ENCODE assay signal across 24 cellular contexts in the genomic region with DNA sequence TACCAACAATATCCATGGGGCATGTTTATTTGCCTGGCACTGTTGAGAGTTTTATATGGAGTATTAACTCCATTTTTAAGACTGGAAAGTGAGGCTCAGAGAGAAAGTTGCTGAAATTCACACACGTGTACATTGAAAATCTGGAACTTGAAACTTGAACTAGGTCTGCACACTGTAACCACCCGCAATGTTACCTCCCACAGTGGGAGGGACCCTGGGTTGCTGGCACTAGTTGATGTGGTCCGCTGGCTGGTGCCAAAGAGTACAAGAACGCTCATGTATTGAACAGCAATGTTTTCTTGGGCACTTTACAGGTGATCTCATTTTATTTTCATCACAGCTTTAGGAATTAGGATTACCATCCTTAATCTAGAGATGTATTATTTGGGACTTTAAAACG.
DNase-seq lines count a peak whose midpoint lies in the region; ATAC-seq, FAIRE-seq and TF ChIP-seq lines count a peak whose summit lies in the region.
"Had no signal": no experiment of that assay in that cellular context is flagged by ENCODE, and none has a peak within 500 bp of the region (broad histone marks: within the 10 kb centered on the region; RNA-seq: fewer than 3 reads in every experiment).

No MANE protein-coding gene starts in this region.

- H3K9ac ChIP-seq in liver (ENCODE audit: low read depth in 1 of 2, low read length in 2 of 2) (no peak overlapping the region), HepG2 (ENCODE audit: insufficient read depth, low read depth, low read length) (no peak overlapping the region), GM12878 (ENCODE audit: control insufficient read depth, insufficient read depth, low read length) (no peak overlapping the region)
- H3K9ac ChIP-seq: BLaER1 treated with 17β-estradiol and CSF1 and Interleukin-3, amounts not matched to agents 10 nM and 100 nM; GM23248 had no signal

- FAIRE-seq in HepG2 (lab: Jason Lieb, UNC) (no peak), GM12878 (lab: Jason Lieb, UNC) (no peak)
- FAIRE-seq: A549, D721Med, G401.6, GM19239, H1 had no signal

- H4K20me1 ChIP-seq in HepG2 (ENCODE audit: insufficient read depth, low read length) (no peaks in the 10 kb centered on the region), GM12878 (ENCODE audit: control insufficient read depth, insufficient read depth) (no peaks in the 10 kb centered on the region)
- H4K20me1 ChIP-seq: BLaER1 treated with 17β-estradiol and CSF1 and Interleukin-3, amounts not matched to agents 10 nM and 100 nM had no signal

- no peak for ATAC-seq in HepG2
- peak; percentile 31; the same call in 1 of the 3 replicates for ATAC-seq in GM12878
- ATAC-seq in left lobe of liver = peak; percentile 85
- no peak for ATAC-seq in HG03442 (IDR thresholded peaks at IDR 0.05; ENCODE audit: unreplicated experiment)
- ATAC-seq: A549 had no signal

- DNase-seq in HepG2 (ENCODE audit: low spot score) (no peak), GM12878 (ENCODE audit: low read depth, low spot score) (no peak), left lobe of liver (ENCODE audit: low spot score) (peak; percentile 76), superior temporal gyrus (ENCODE audit: extremely low spot score) (no peak), HuH-7 (ENCODE audit: low spot score) (no peak)
- DNase-seq: 8988T; ACHN; AML-193; BE2C; CD4-positive, alpha-beta T cell; CD8-positive, alpha-beta memory T cell; DMS 273 treated with DMSO at 0.1 percent for 48 hours; DMS79 treated with DMSO at 0.1 percent for 48 hours; GM23248; H7; HCEC 1CT had no signal

- H3K9me3 ChIP-seq in liver (ENCODE audit: control insufficient read depth in 4 of 4, low read length in 3 of 4) = no peaks in the 10 kb centered on the region
- H3K9me3 ChIP-seq in HepG2 (ENCODE audit: low read length) = peaks cover 53% of the 10 kb centered on the region
- H3K9me3 ChIP-seq in GM12878 (replicated peaks; ENCODE audit: control insufficient read depth, insufficient read depth, low read length) = no peaks in the 10 kb centered on the region
- H3K9me3 ChIP-seq: A549; BE2C; BLaER1 treated with 17β-estradiol and CSF1 and Interleukin-3, amounts not matched to agents 10 nM and 100 nM had no signal

- TF ChIP-seq RAD21 in liver (IDR thresholded peaks at IDR 0.05) = peak in 1 of 2 donors; percentile 50
- TF ChIP-seq RAD21 in HepG2 (CRISPR knock-in tag; IDR thresholded peaks at IDR 0.05) = no peak
- no peak for TF ChIP-seq RAD21 in GM12878 (IDR thresholded peaks at IDR 0.05; ENCODE audit: insufficient read depth, low read depth, low read length)

- TF ChIP-seq EP300 in HepG2 (IDR thresholded peaks at IDR 0.05; ENCODE audit: low read depth in 2 of 2, low read length in 2 of 2) (no peak), HepG2 (CRISPR knock-in tag; IDR thresholded peaks at IDR 0.05; ENCODE audit: borderline replicate concordance) (no peak), GM12878 (IDR thresholded peaks at IDR 0.05; ENCODE audit: borderline replicate concordance in 1 of 2, control insufficient read depth in 1 of 2, low read depth in 2 of 2, low read length in 2 of 2) (no peak)

- in situ Hi-C loops in HepG2 (cut with HindIII; ENCODE audit: extremely low pct_ligation_motif_present, low pct_unique_long_range_greater_than_20kb) = no loop called here
- in situ Hi-C loops in GM12878 (cut with MboI) = no loop called here

- RAD21 ChIA-PET in GM12878 (lab: Charles Lee; ENCODE audit: unreplicated experiment) = no interaction called here

- POLR2A ChIA-PET in HepG2 (lab: Yijun Ruan, JAX) = no interaction called here
- POLR2A ChIA-PET in GM12878 (lab: Charles Lee) = no interaction called here

- no peaks in the 10 kb centered on the region for H3K79me2 ChIP-seq in HepG2 (ENCODE audit: insufficient read depth, low read length)
- H3K79me2 ChIP-seq in GM12878 (ENCODE audit: control insufficient read depth, insufficient read depth, low read length) = no peaks in the 10 kb centered on the region

- no peak overlapping the region for H2AFZ ChIP-seq in HepG2 (ENCODE audit: low read length)
- H2AFZ ChIP-seq in GM12878 (ENCODE audit: control insufficient read depth, low read depth, low read length) = no peak overlapping the region
- H2AFZ ChIP-seq: GM23248 had no signal

- no peaks in the 10 kb centered on the region for H3K36me3 ChIP-seq in liver (ENCODE audit: control insufficient read depth in 4 of 4, insufficient read depth in 3 of 4, low read depth in 1 of 4, low read length in 3 of 4)
- no peaks in the 10 kb centered on the region for H3K36me3 ChIP-seq in HepG2 (replicated peaks in 1 of 2; ENCODE audit: control insufficient read depth in 1 of 2, insufficient read depth in 2 of 2, low read length in 2 of 2)
- no peaks in the 10 kb centered on the region for H3K36me3 ChIP-seq in GM12878 (ENCODE audit: control insufficient read depth in 2 of 2, insufficient read depth in 2 of 2, low read length in 1 of 2)
- H3K36me3 ChIP-seq: BE2C; BLaER1 treated with 17β-estradiol and CSF1 and Interleukin-3, amounts not matched to agents 10 nM and 100 nM had no signal

- no peak for TF ChIP-seq CTCF in liver (IDR thresholded peaks at IDR 0.05; ENCODE audit: low read depth, low read length, missing input control)
- no peak for TF ChIP-seq CTCF in HepG2 (CRISPR knock-in tag; IDR thresholded peaks at IDR 0.05)
- no peak for TF ChIP-seq CTCF in GM12878 (IDR thresholded peaks at IDR 0.05 in 2 of 3, conservative IDR thresholded peaks at IDR 0.05 in 1 of 3; ENCODE audit: control insufficient read depth in 2 of 3, extremely low read depth in 1 of 3, insufficient read depth in 1 of 3, low read depth in 3 of 3, low read length in 3 of 3)

- no TSS peak for BruUV-seq in HepG2 (replicated peaks; lab: Mats Ljungman, UMichigan)
- no TSS peak for BruUV-seq in GM12878 (replicated peaks; lab: Mats Ljungman, UMichigan)

- H3K4me2 ChIP-seq in HepG2 (ENCODE audit: low read depth, low read length) (no peak overlapping the region), GM12878 (ENCODE audit: control insufficient read depth, insufficient read depth) (no peak overlapping the region)
- H3K4me2 ChIP-seq: A549; BLaER1 treated with 17β-estradiol and CSF1 and Interleukin-3, amounts not matched to agents 10 nM and 100 nM had no signal

- SMC1A ChIA-PET in GM12878 (lab: Charles Lee; ENCODE audit: uncharacterized antibody, unreplicated experiment) = interaction anchor here (0.7 kb wide), 1 partner anchor 64 kb away, joined by 3 read pairs; no protein-coding TSS in a partner anchor

- intact Hi-C loops in HepG2 (cut with micrococcal nuclease; ENCODE audit: unreplicated experiment) (no loop called here), GM12878 (cut with micrococcal nuclease; ENCODE audit: unreplicated experiment) (no loop called here)

- WGBS in liver = 42% methylated on average over 5 of the region's 5 CpGs
- WGBS in HepG2 (ENCODE audit: low lambda C conversion rate) = 37% methylated on average over 5 of the region's 5 CpGs
- WGBS in GM12878 (ENCODE audit: insufficient coverage, insufficient replicate concordance, low lambda C conversion rate, missing lambda C conversion rate) = 5% methylated on average over 5 of the region's 5 CpGs

- H3K27me3 ChIP-seq in liver (ENCODE audit: control insufficient read depth in 4 of 4, insufficient read depth in 4 of 4, low read length in 3 of 4) (no peaks in the 10 kb centered on the region), HepG2 (ENCODE audit: control insufficient read depth in 1 of 2, insufficient read depth in 2 of 2, low read length in 2 of 2) (no peaks in the 10 kb centered on the region), GM12878 (replicated peaks in 1 of 2; ENCODE audit: control insufficient read depth in 2 of 2, insufficient read depth in 2 of 2, low read length in 1 of 2) (no peaks in the 10 kb centered on the region)
- H3K27me3 ChIP-seq: BE2C; BLaER1 treated with 17β-estradiol and CSF1 and Interleukin-3, amounts not matched to agents 10 nM and 100 nM had no signal

- TF ChIP-seq POLR2A in HepG2 (IDR thresholded peaks at IDR 0.05; ENCODE audit: insufficient read depth in 1 of 2, low read depth in 2 of 2, low read length in 2 of 2) (no peak), GM12878 (IDR thresholded peaks at IDR 0.05; ENCODE audit: low read depth, low read length) (no peak)

- H3K4me3 ChIP-seq in liver (ENCODE audit: low read depth in 1 of 3, low read length in 3 of 3) (no peak overlapping the region), HepG2 (replicated peaks in 1 of 3; ENCODE audit: insufficient read depth in 1 of 3, low read depth in 2 of 3, low read length in 3 of 3) (no peak overlapping the region), GM12878 (no peak overlapping the region)
- H3K4me3 ChIP-seq: A549; BLaER1 treated with 17β-estradiol and CSF1 and Interleukin-3, amounts not matched to agents 10 nM and 100 nM; GM23248 had no signal

- H3K4me1 ChIP-seq in liver (ENCODE audit: control insufficient read depth in 4 of 4, insufficient read depth in 4 of 4, low read length in 3 of 4) (peaks cover 17 to 51% (median 40%) of the 10 kb centered on the region in 4 donors), HepG2 (ENCODE audit: insufficient read depth, low read length) (no peaks in the 10 kb centered on the region), GM12878 (ENCODE audit: control insufficient read depth, insufficient read depth, low read length) (no peaks in the 10 kb centered on the region)
- H3K4me1 ChIP-seq: A549, BE2C had no signal

- CTCF ChIA-PET in HepG2 (lab: Yijun Ruan, JAX; ENCODE audit: low intra/inter-chr PET ratio, low total read pairs) (no interaction called here), GM12878 (lab: Yijun Ruan, JAX) (no interaction called here)

- H3K27ac ChIP-seq in liver (ENCODE audit: low read depth in 1 of 2, low read length in 2 of 2) (peak overlapping the region; percentile 39 to 54), HepG2 (ENCODE audit: extremely low read length, insufficient read depth, low read length) (no peak overlapping the region), GM12878 (ENCODE audit: control insufficient read depth, insufficient read depth) (no peak overlapping the region)
- H3K27ac ChIP-seq: A549; BLaER1 treated with 17β-estradiol and CSF1 and Interleukin-3, amounts not matched to agents 10 nM and 100 nM; GM23248 had no signal

TF ChIP-seq in liver, 16 proteins besides CTCF, POLR2A, EP300 and RAD21 (continues in another document):
- TF ChIP-seq, protein P1, sequence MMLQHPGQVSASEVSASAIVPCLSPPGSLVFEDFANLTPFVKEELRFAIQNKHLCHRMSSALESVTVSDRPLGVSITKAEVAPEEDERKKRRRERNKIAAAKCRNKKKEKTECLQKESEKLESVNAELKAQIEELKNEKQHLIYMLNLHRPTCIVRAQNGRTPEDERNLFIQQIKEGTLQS (IDR thresholded peaks at IDR 0.05) = peak; percentile 47

TF ChIP-seq in HepG2, 621 proteins besides CTCF, POLR2A, EP300 and RAD21 (continues in another document):
- no peak for TF ChIP-seq PPARG (CRISPR knock-in tag; conservative IDR thresholded peaks at IDR 0.05)

TF ChIP-seq in GM12878, 131 proteins besides CTCF, POLR2A, EP300 and RAD21:
- TF ChIP-seq SMARCA5 (IDR thresholded peaks at IDR 0.05) (no peak), ZNF207 (IDR thresholded peaks at IDR 0.05; ENCODE audit: borderline replicate concordance) (no peak)

Comparison
In these comparisons a context has a peak if more than half of its experiments do, and no peak if none do; other contexts are left out.
1. H3K27ac ChIP-seq: peak in liver (2 of 2); none in HepG2 (single experiment) and GM12878 (single experiment).
2. ATAC-seq: peak in GM12878 (single experiment) and left lobe of liver (single experiment); none in HepG2 (single experiment) and HG03442 (single experiment).